21 cellular contexts compared by ENCODE assay signal in genomic region chr16:2948807-2949704, GRCh38. TPM values are rescaled to one million over a fixed set of nuclear protein-coding genes. Genes with fewer than 3 reads are reported as not detected.
"Had no signal": no experiment of that assay in that cellular context is flagged by ENCODE, and none has a peak within 500 bp of the region (broad histone marks: within the 10 kb centered on the region; RNA-seq: fewer than 3 reads in every experiment).

No MANE protein-coding gene starts in this region.

- H3K4me1 Mint-ChIP-seq: activated B cell treated with CpG ODN at 0.5 μM for 24 hours, memory B cell, T-cell had no signal

- H3K9me3 ChIP-seq: colonic mucosa, mucosa of descending colon had no signal

- ATAC-seq: foreskin keratinocyte; mucosa of descending colon; naive thymus-derived CD8-positive, alpha-beta T cell had no signal

- H3K27ac ChIP-seq: colonic mucosa, foreskin keratinocyte, skin epidermis had no signal

- H3K27ac Mint-ChIP-seq: activated B cell treated with CpG ODN at 0.5 μM for 24 hours; activated CD4-positive, alpha-beta memory T cell treated with anti-CD3 and anti-CD28 coated beads for 36 hours; brain; endodermal cell; memory B cell; stimulated activated naive CD8-positive, alpha-beta T cell treated with anti-CD3 and anti-CD28 coated beads, Interleukin-15, Interleukin-2, amounts not matched to agents 100 ng/mL and 50 ng/mL, for 24 hours; T-cell; type B pancreatic cell had no signal

- H3K4me3 Mint-ChIP-seq: activated B cell treated with CpG ODN at 0.5 μM for 24 hours; activated CD4-positive, alpha-beta memory T cell treated with anti-CD3 and anti-CD28 coated beads for 36 hours; brain; endodermal cell; memory B cell; stimulated activated naive CD8-positive, alpha-beta T cell treated with anti-CD3 and anti-CD28 coated beads, Interleukin-15, Interleukin-2, amounts not matched to agents 100 ng/mL and 50 ng/mL, for 24 hours; T-cell; type B pancreatic cell had no signal

- H3K9me3 Mint-ChIP-seq: activated B cell treated with CpG ODN at 0.5 μM for 24 hours; activated CD4-positive, alpha-beta memory T cell treated with anti-CD3 and anti-CD28 coated beads for 36 hours; brain; memory B cell; naive thymus-derived CD8-positive, alpha-beta T cell; stimulated activated naive CD8-positive, alpha-beta T cell treated with anti-CD3 and anti-CD28 coated beads, Interleukin-15, Interleukin-2, amounts not matched to agents 100 ng/mL and 50 ng/mL, for 24 hours; T-cell; type B pancreatic cell had no signal

- H3K4me1 ChIP-seq: colonic mucosa, foreskin keratinocyte had no signal

- H3K27me3 Mint-ChIP-seq: activated CD4-positive, alpha-beta memory T cell treated with anti-CD3 and anti-CD28 coated beads for 36 hours; brain; memory B cell; stimulated activated naive CD8-positive, alpha-beta T cell treated with anti-CD3 and anti-CD28 coated beads, Interleukin-15, Interleukin-2, amounts not matched to agents 100 ng/mL and 50 ng/mL, for 24 hours; T-cell; type B pancreatic cell had no signal

- H3K36me3 ChIP-seq: colonic mucosa had no signal

- DNase-seq: activated B cell treated with CpG ODN at 0.5 μM for 24 hours; activated CD4-positive, alpha-beta memory T cell treated with anti-CD3 and anti-CD28 coated beads for 36 hours; activated CD4-positive, alpha-beta T cell treated with anti-CD3 and anti-CD28 coated beads for 4 hours; activated naive CD4-positive, alpha-beta T cell treated with Interleukin-2 at 50 U/mL for 16 hours; activated T-cell treated with anti-CD3 and anti-CD28 coated beads for 4 hours; central memory CD4-positive, alpha-beta T cell; colonic mucosa; endodermal cell; foreskin keratinocyte; hippocampal formation; mucosa of descending colon; nucleus accumbens; T-cell; T-helper 9 cell had no signal

- H3K4me3 ChIP-seq: colonic mucosa, mucosa of descending colon, skin epidermis had no signal

- H3K27me3 ChIP-seq: colonic mucosa had no signal

RNA-seq across cellular contexts. Expression of gene KREMEN2, which starts 15.0 kb away (rescaled TPM):
- total RNA-seq: activated CD4-positive, alpha-beta memory T cell treated with anti-CD3 and anti-CD28 coated beads for 36 hours; fibroblast of lung; naive thymus-derived CD8-positive, alpha-beta T cell had no signal

RNA-seq across cellular contexts. Expression of gene PKMYT1, which starts 31.2 kb away (rescaled TPM):
- total RNA-seq: naive thymus-derived CD8-positive, alpha-beta T cell had no signal
